In genomic region chr6:166786704-166787293, GRCh38 we compare ENCODE assay signal across 8 cellular contexts.
A peak's percentile ranks its signal among the peaks of the same experiment; 100 is the strongest.
DNase-seq lines count a peak whose midpoint lies in the region; ATAC-seq, FAIRE-seq and TF ChIP-seq lines count a peak whose summit lies in the region.

No MANE protein-coding gene starts in this region.

- intact Hi-C loops in CD14-positive monocyte (cut with micrococcal nuclease): loop anchor here (5.0 kb wide), 1 partner anchor 201 kb away; no protein-coding TSS in a partner anchor

- TF ChIP-seq CTCF in CD14-positive monocyte (IDR thresholded peaks at IDR 0.05): peak; percentile 87
- peak; percentile 69 for TF ChIP-seq CTCF in fibroblast of the aortic adventitia (IDR thresholded peaks at IDR 0.05; ENCODE audit: insufficient read depth, low read length)
- TF ChIP-seq CTCF in omental fat pad (IDR thresholded peaks at IDR 0.05): peak in 1 of 3 donors; percentile 55

- peak; percentile 78 for FAIRE-seq in GM18507 (lab: Jason Lieb, UNC)

- peaks cover 3 to 7% (median 4%) of the 10 kb centered on the region in 3 donors for H3K27me3 Mint-ChIP-seq in CD14-positive monocyte (ENCODE audit: low read depth in 3 of 3)
- H3K27me3 Mint-ChIP-seq in T-helper 2 cell treated with Interferon-gamma antibody and Interleukin-4, amounts not matched to agents 5 μg/mL and 100 μg/mL, for 36 hours (ENCODE audit: low read depth): peaks cover 8% of the 10 kb centered on the region

- H3K36me3 Mint-ChIP-seq in CD14-positive monocyte: no peaks in the 10 kb centered on the region
- H3K36me3 Mint-ChIP-seq in T-helper 2 cell treated with Interferon-gamma antibody and Interleukin-4, amounts not matched to agents 5 μg/mL and 100 μg/mL, for 36 hours (ENCODE audit: low read depth): no peaks in the 10 kb centered on the region

- peaks cover 0 to 6% (median 2%) of the 10 kb centered on the region in 7 donors for H3K9me3 Mint-ChIP-seq in CD14-positive monocyte
- H3K9me3 Mint-ChIP-seq in T-helper 2 cell treated with Interferon-gamma antibody and Interleukin-4, amounts not matched to agents 5 μg/mL and 100 μg/mL, for 36 hours: no peaks in the 10 kb centered on the region

- no peak for DNase-seq in CD14-positive monocyte (ENCODE audit: low spot score)
- DNase-seq in GM18507 (ENCODE audit: extremely low spot score, insufficient read length, low read depth): peak; percentile 37
- peak; percentile 68 for DNase-seq in NCI-H1417 treated with DMSO at 0.1 percent for 48 hours (lab: John Stamatoyannopoulos, UW)
- peak; percentile 17 for DNase-seq in T-helper 2 cell treated with Interferon-gamma antibody and Interleukin-4, amounts not matched to agents 5 μg/mL and 100 μg/mL, for 36 hours (ENCODE audit: low spot score)
- peak; percentile 79 for DNase-seq in fibroblast of the aortic adventitia (ENCODE audit: low read depth)
- DNase-seq in omental fat pad (ENCODE audit: low spot score): no peak

- H3K27ac Mint-ChIP-seq in CD14-positive monocyte: no peak overlapping the region
- H3K27ac Mint-ChIP-seq in T-helper 2 cell treated with Interferon-gamma antibody and Interleukin-4, amounts not matched to agents 5 μg/mL and 100 μg/mL, for 36 hours: no peak overlapping the region

- ATAC-seq in omental fat pad (ENCODE audit: low FRiP score): peak; percentile 71
- ATAC-seq in HG02840 (IDR thresholded peaks at IDR 0.05; ENCODE audit: low FRiP score, unreplicated experiment): no peak
- ATAC-seq in HG03135 (IDR thresholded peaks at IDR 0.05; ENCODE audit: unreplicated experiment): no peak

- H3K4me3 ChIP-seq in fibroblast of the aortic adventitia (ENCODE audit: low read depth, low read length): no peak overlapping the region

- H3K4me1 Mint-ChIP-seq in CD14-positive monocyte: no peaks in the 10 kb centered on the region
- H3K4me1 Mint-ChIP-seq in T-helper 2 cell treated with Interferon-gamma antibody and Interleukin-4, amounts not matched to agents 5 μg/mL and 100 μg/mL, for 36 hours (ENCODE audit: low read depth): no peaks in the 10 kb centered on the region

- H3K4me3 Mint-ChIP-seq in CD14-positive monocyte: no peak overlapping the region
- no peak overlapping the region for H3K4me3 Mint-ChIP-seq in T-helper 2 cell treated with Interferon-gamma antibody and Interleukin-4, amounts not matched to agents 5 μg/mL and 100 μg/mL, for 36 hours

Comparison
In these comparisons a context has a peak if more than half of its experiments do, and no peak if none do; other contexts are left out.
1. DNase-seq: peak in GM18507 (single experiment), NCI-H1417 treated with DMSO at 0.1 percent for 48 hours (single experiment), T-helper 2 cell treated with Interferon-gamma antibody and Interleukin-4, amounts not matched to agents 5 μg/mL and 100 μg/mL, for 36 hours (single experiment) and fibroblast of the aortic adventitia (single experiment); none in CD14-positive monocyte (single experiment) and omental fat pad (single experiment).